In genomic region chr1:36973056-36973455, GRCh38 we compare ENCODE assay signal across 9 cellular contexts.
"Had no signal": no experiment of that assay in that cellular context is flagged by ENCODE, and none has a peak within 500 bp of the region (broad histone marks: within the 10 kb centered on the region; RNA-seq: fewer than 3 reads in every experiment).

No MANE protein-coding gene starts in this region.

- H3K36me3 Mint-ChIP-seq: IgD-negative memory B cell had no signal

- H2AFZ ChIP-seq: GM23248 had no signal

- H3K4me3 Mint-ChIP-seq: HFFc6, IgD-negative memory B cell had no signal

- H3K4me1 Mint-ChIP-seq: IgD-negative memory B cell had no signal

- H3K9ac ChIP-seq: GM23248 had no signal

- H3K36me3 ChIP-seq: HAP-1 had no signal

- ATAC-seq: HCT116, HepG2 had no signal

- H3K9me3 ChIP-seq: HAP-1 had no signal

- H3K27ac ChIP-seq: GM23248, HL-60 had no signal

- H3K27ac Mint-ChIP-seq: HFFc6, IgD-negative memory B cell had no signal

- DNase-seq: GM23248, GOT3, H7, HFFc6 had no signal

- H3K4me3 ChIP-seq: GM23248, HAP-1 had no signal
